Comparison of ENCODE assay signal across 15 cellular contexts in genomic region chr17:80229011-80229410, GRCh38. TPM values are rescaled to one million over a fixed set of nuclear protein-coding genes. Genes with fewer than 3 reads are reported as not detected.
DNase-seq lines count a peak whose midpoint lies in the region; ATAC-seq and TF ChIP-seq lines count a peak whose summit lies in the region.
"Had no signal": no experiment of that assay in that cellular context is flagged by ENCODE, and none has a peak within 500 bp of the region (broad histone marks: within the 10 kb centered on the region; RNA-seq: fewer than 3 reads in every experiment).

No MANE protein-coding gene starts in this region.

- peaks cover 8% of the 10 kb centered on the region for H3K9me3 ChIP-seq in upper lobe of right lung

- no peak overlapping the region for H3K4me3 Mint-ChIP-seq in neural crest cell
- H3K4me3 Mint-ChIP-seq in immature natural killer cell: no peak overlapping the region
- H3K4me3 Mint-ChIP-seq: CD4-positive, alpha-beta T cell; GM23338 had no signal

- intact Hi-C loops in upper lobe of right lung (cut with DNase I): no loop called here

- H3K4me1 Mint-ChIP-seq in neural crest cell (peaks cover 11% of the 10 kb centered on the region), immature natural killer cell (peaks cover 2 to 4% of the 10 kb centered on the region in 2 donors)

- H3K27me3 Mint-ChIP-seq in neural crest cell (ENCODE audit: low read depth): no peaks in the 10 kb centered on the region
- H3K27me3 Mint-ChIP-seq in immature natural killer cell (ENCODE audit: low read depth in 3 of 3): peaks cover 0 to 7% (median 5%) of the 10 kb centered on the region in 3 donors
- H3K27me3 Mint-ChIP-seq: CD4-positive, alpha-beta T cell had no signal

- H3K4me1 ChIP-seq in upper lobe of right lung: no peaks in the 10 kb centered on the region
- H3K4me1 ChIP-seq: A549, Caco-2 had no signal

- no peak for TF ChIP-seq CTCF in neural crest cell (conservative IDR thresholded peaks at IDR 0.05)
- TF ChIP-seq CTCF in upper lobe of right lung (IDR thresholded peaks at IDR 0.05): no peak

- H3K27ac Mint-ChIP-seq in neural crest cell (ENCODE audit: unreplicated experiment) (peak overlapping the region; percentile 43), immature natural killer cell (no peak overlapping the region)
- H3K27ac Mint-ChIP-seq: CD4-positive, alpha-beta T cell; GM23338 had no signal

- H3K36me3 ChIP-seq in upper lobe of right lung: peaks cover 7% of the 10 kb centered on the region

- DNase-seq in astrocyte of the hippocampus (ENCODE audit: low read depth, low spot score) (peak; percentile 17), epidermal melanocyte (ENCODE audit: insufficient read length, low spot score) (peak; percentile 5), neural crest cell (ENCODE audit: low read depth, low spot score) (no peak), A172 (ENCODE audit: low spot score) (no peak), upper lobe of right lung (no peak), immature natural killer cell (no peak)
- no peak for DNase-seq in activated effector memory CD4-positive, alpha-beta T cell treated with anti-CD3 and anti-CD28 coated beads, Interleukin-2, amount 50 U/mL, for 16 hours
- DNase-seq: AML-193; Caco-2; CD4-positive, alpha-beta T cell; HCEC 1CT had no signal

- peaks cover 30% of the 10 kb centered on the region for H3K36me3 Mint-ChIP-seq in neural crest cell (ENCODE audit: low read depth)
- peaks cover 20 to 34% (median 24%) of the 10 kb centered on the region in 3 donors for H3K36me3 Mint-ChIP-seq in immature natural killer cell

- no peaks in the 10 kb centered on the region for H3K27me3 ChIP-seq in upper lobe of right lung

- no peak overlapping the region for H3K27ac ChIP-seq in upper lobe of right lung
- H3K27ac ChIP-seq: A549, C4-2B had no signal

- no peak overlapping the region for H3K4me3 ChIP-seq in upper lobe of right lung
- H3K4me3 ChIP-seq: A549, GM23338 had no signal

- no peak for ATAC-seq in upper lobe of right lung
- ATAC-seq: A549, GM23338 had no signal

- H3K9me3 Mint-ChIP-seq in neural crest cell (peaks cover 7% of the 10 kb centered on the region), immature natural killer cell (peaks cover 0 to 14% (median 13%) of the 10 kb centered on the region in 6 donors)

RNA-seq across cellular contexts. Expression of gene SLC26A11, which starts 8.8 kb away (rescaled TPM):
- total RNA-seq in neural crest cell: 23.6 and 27.7 TPM in 2 replicates
- 6.4 and 6.9 TPM in 2 replicates for total RNA-seq in A172 (2014; rRNA removed; shearing (Covaris generic))
- total RNA-seq in upper lobe of right lung: 51.6 TPM
- 1 to 10 TPM; 1.6 to 3.6 (median 3.3) TPM for polyA plus RNA-seq in immature natural killer cell

RNA-seq across cellular contexts. Expression of gene SGSH, which starts 8.9 kb away (rescaled TPM):
- total RNA-seq in neural crest cell (31.8 and 32.8 TPM in 2 replicates), upper lobe of right lung (59.8 TPM)
- 13.9 and 16.5 TPM in 2 replicates for total RNA-seq in A172 (2014; rRNA removed; shearing (Covaris generic))
- 10 to 100 TPM; 22.6 to 32.7 (median 26.8) TPM for polyA plus RNA-seq in immature natural killer cell

RNA-seq across cellular contexts. Expression of gene RNF213, which starts 31.6 kb away (rescaled TPM):
- total RNA-seq in neural crest cell (29.6 and 31.9 TPM in 2 replicates), upper lobe of right lung (236 TPM)
- total RNA-seq in A172 (2014; rRNA removed; shearing (Covaris generic)): 63.3 and 66.2 TPM in 2 replicates
- 100 to 1,000 TPM in 1 of 3 donors, 10 to 100 TPM in 2; 12.7 to 117 (median 25.9) TPM for polyA plus RNA-seq in immature natural killer cell

RNA-seq across cellular contexts. Expression of gene CARD14, which starts 59.2 kb away (rescaled TPM):
- total RNA-seq in neural crest cell (1.3 and 1.7 TPM in 2 replicates), upper lobe of right lung (1.1 TPM)
- 0.52 and 6.4 TPM in 2 replicates for total RNA-seq in A172 (2014; rRNA removed; shearing (Covaris generic))
- not detected for polyA plus RNA-seq in immature natural killer cell
- total RNA-seq: CD4-positive, alpha-beta T cell had no signal
- polyA plus RNA-seq: BJ had no signal

Comparison
In these comparisons a context has a peak if more than half of its experiments do, and no peak if none do; other contexts are left out.
1. DNase-seq: peak in astrocyte of the hippocampus (single experiment) and epidermal melanocyte (single experiment); none in neural crest cell (single experiment), A172 (single experiment), activated effector memory CD4-positive, alpha-beta T cell treated with anti-CD3 and anti-CD28 coated beads, Interleukin-2, amount 50 U/mL, for 16 hours (single experiment), upper lobe of right lung (single experiment) and immature natural killer cell (0 of 3).